In the genomic region with DNA sequence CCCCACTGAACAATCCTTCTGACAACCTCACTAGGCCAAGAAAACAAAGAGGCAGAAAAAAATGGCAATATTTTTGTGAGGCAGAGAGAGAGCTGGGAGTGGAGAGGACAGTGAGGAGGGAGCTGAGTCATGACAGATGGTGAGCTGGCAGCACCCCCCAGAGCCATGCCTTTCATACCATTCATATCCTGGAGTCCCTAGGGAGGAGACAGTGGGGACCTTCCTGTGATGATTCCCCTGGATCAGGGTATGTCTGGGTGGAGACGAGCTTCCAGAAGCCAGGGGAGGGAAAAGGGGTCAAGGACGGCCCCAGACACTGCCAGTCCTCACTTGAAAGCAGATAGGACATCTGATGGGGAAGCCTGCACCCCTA, we compare ENCODE assay signal across 16 cellular contexts.
A peak's percentile ranks its signal among the peaks of the same experiment; 100 is the strongest.
DNase-seq lines count a peak whose midpoint lies in the region; ATAC-seq, FAIRE-seq and TF ChIP-seq lines count a peak whose summit lies in the region.
"Had no signal": no experiment of that assay in that cellular context is flagged by ENCODE, and none has a peak within 500 bp of the region (broad histone marks: within the 10 kb centered on the region; RNA-seq: fewer than 3 reads in every experiment).

No MANE protein-coding gene starts in this region.

- no peaks in the 10 kb centered on the region for H4K20me1 ChIP-seq in astrocyte (ENCODE audit: insufficient read depth, low read length)
- no peaks in the 10 kb centered on the region for H4K20me1 ChIP-seq in keratinocyte (ENCODE audit: control insufficient read depth, extremely low read depth, insufficient read depth, low read length)
- H4K20me1 ChIP-seq in HepG2 (ENCODE audit: insufficient read depth, low read length), result no peaks in the 10 kb centered on the region
- H4K20me1 ChIP-seq: BLaER1 treated with 17β-estradiol and CSF1 and Interleukin-3, amounts not matched to agents 10 nM and 100 nM had no signal

- H2AFZ ChIP-seq in astrocyte (ENCODE audit: low read depth, low read length), result no peak overlapping the region
- no peak overlapping the region for H2AFZ ChIP-seq in keratinocyte (ENCODE audit: control insufficient read depth, low read length)
- H2AFZ ChIP-seq in HepG2 (ENCODE audit: low read length), result no peak overlapping the region

- H3K36me3 ChIP-seq in astrocyte (ENCODE audit: insufficient read depth, low read length) (peaks cover 3% of the 10 kb centered on the region), keratinocyte (ENCODE audit: control insufficient read depth in 2 of 2, extremely low read depth in 1 of 2, insufficient read depth in 2 of 2, low read length in 2 of 2) (no peaks in the 10 kb centered on the region), small intestine (ENCODE audit: control insufficient read depth in 2 of 2, insufficient read depth in 2 of 2, low read length in 2 of 2) (no peaks in the 10 kb centered on the region), sigmoid colon (no peaks in the 10 kb centered on the region), HepG2 (replicated peaks in 1 of 2; ENCODE audit: control insufficient read depth in 1 of 2, insufficient read depth in 2 of 2, low read length in 2 of 2) (no peaks in the 10 kb centered on the region)
- H3K36me3 ChIP-seq: BLaER1 treated with 17β-estradiol and CSF1 and Interleukin-3, amounts not matched to agents 10 nM and 100 nM had no signal

- dilution Hi-C loops in keratinocyte (cut with MboI; ENCODE audit: extremely low pct_ligation_motif_present, low sequenced_read_pairs), result no loop called here

- H3K27me3 Mint-ChIP-seq in astrocyte (ENCODE audit: low read depth, unreplicated experiment), result no peaks in the 10 kb centered on the region

- TF ChIP-seq CTCF in AG04449 (IDR thresholded peaks at IDR 0.05; ENCODE audit: insufficient read depth, low read length, missing control alignments), result no peak
- TF ChIP-seq CTCF in astrocyte (IDR thresholded peaks at IDR 0.05; ENCODE audit: insufficient read depth, low read depth, low read length), result no peak
- no peak for TF ChIP-seq CTCF in keratinocyte (optimal IDR thresholded peaks at IDR 0.05 in 1 of 3, IDR thresholded peaks at IDR 0.05 in 1 of 3, conservative IDR thresholded peaks at IDR 0.05 in 1 of 3; ENCODE audit: extremely low read depth in 1 of 3, insufficient read depth in 2 of 3, low read length in 3 of 3)
- TF ChIP-seq CTCF in sigmoid colon (IDR thresholded peaks at IDR 0.05), result no peak
- no peak for TF ChIP-seq CTCF in HepG2 (CRISPR knock-in tag; IDR thresholded peaks at IDR 0.05)

- FAIRE-seq in astrocyte (lab: Jason Lieb, UNC) (no peak), keratinocyte (lab: Jason Lieb, UNC) (peak; percentile 55), small intestine (lab: Jason Lieb, UNC) (no peak), HepG2 (lab: Jason Lieb, UNC) (no peak)
- FAIRE-seq: GM19239 had no signal

- H3K4me2 ChIP-seq in astrocyte (ENCODE audit: low read length), result peak overlapping the region; percentile 26
- peak overlapping the region; percentile 22 for H3K4me2 ChIP-seq in keratinocyte (ENCODE audit: control insufficient read depth, extremely low read depth, insufficient read depth, low read depth, low read length)
- no peak overlapping the region for H3K4me2 ChIP-seq in HepG2 (ENCODE audit: low read depth, low read length)

- DNase-seq in AG04449 (ENCODE audit: low read depth, low spot score), result peak; percentile 83
- DNase-seq in HS-5 (ENCODE audit: low read depth), result peak; percentile 63
- DNase-seq in astrocyte (ENCODE audit: low read depth), result no peak
- DNase-seq in keratinocyte (ENCODE audit: low read depth, low spot score), result no peak
- DNase-seq in small intestine, result no peak
- DNase-seq in SHP77 treated with DMSO at 0.1 percent for 48 hours (lab: John Stamatoyannopoulos, UW), result no peak
- no peak for DNase-seq in sigmoid colon
- DNase-seq in HepG2 (ENCODE audit: low spot score), result no peak
- DNase-seq: Karpas-422, NCI-H2107, posterior cingulate gyrus had no signal

- H3K36me3 Mint-ChIP-seq in astrocyte (ENCODE audit: low read depth, unreplicated experiment), result peaks cover 5% of the 10 kb centered on the region
- H3K36me3 Mint-ChIP-seq: mesothelial cell of epicardium, type B pancreatic cell had no signal

- no peaks in the 10 kb centered on the region for H3K9me3 Mint-ChIP-seq in astrocyte (ENCODE audit: unreplicated experiment)
- H3K9me3 Mint-ChIP-seq: mesothelial cell of epicardium, type B pancreatic cell had no signal

- H3K4me3 ChIP-seq in AG04449 (ENCODE audit: low read depth, low read length) (no peak overlapping the region), astrocyte (ENCODE audit: insufficient read depth, low read depth, low read length) (no peak overlapping the region), keratinocyte (ENCODE audit: control insufficient read depth in 2 of 3, extremely low read depth in 1 of 3, insufficient read depth in 2 of 3, low read depth in 1 of 3, low read length in 3 of 3) (no peak overlapping the region), small intestine (ENCODE audit: low read depth in 1 of 2, low read length in 2 of 2) (no peak overlapping the region), sigmoid colon (no peak overlapping the region), HepG2 (replicated peaks in 1 of 3; ENCODE audit: insufficient read depth in 1 of 3, low read depth in 2 of 3, low read length in 3 of 3) (no peak overlapping the region)
- H3K4me3 ChIP-seq: BLaER1 treated with 17β-estradiol and CSF1 and Interleukin-3, amounts not matched to agents 10 nM and 100 nM had no signal

- TF ChIP-seq EP300 in sigmoid colon (IDR thresholded peaks at IDR 0.05) (no peak), HepG2 (IDR thresholded peaks at IDR 0.05; ENCODE audit: low read depth in 2 of 2, low read length in 2 of 2) (no peak), HepG2 (CRISPR knock-in tag; IDR thresholded peaks at IDR 0.05; ENCODE audit: borderline replicate concordance) (no peak)

- H3K4me1 Mint-ChIP-seq in astrocyte (ENCODE audit: low read depth, unreplicated experiment), result peaks cover 27% of the 10 kb centered on the region

- WGBS in small intestine, 3 donors, result 50 to 71% (median 68%) methylated on average over 2 of the region's 2 CpGs
- WGBS in sigmoid colon, 2 donors, result 72 to 76% methylated on average over 2 of the region's 2 CpGs
- 0% methylated on average over 1 of the region's 2 CpGs for WGBS in HepG2 (ENCODE audit: low lambda C conversion rate)

- H3K9ac ChIP-seq in astrocyte (ENCODE audit: low read length) (peak overlapping the region; percentile 66), keratinocyte (ENCODE audit: control insufficient read depth, extremely low read depth, insufficient read depth, low read length) (no peak overlapping the region), HepG2 (ENCODE audit: insufficient read depth, low read depth, low read length) (no peak overlapping the region)
- H3K9ac ChIP-seq: BLaER1 treated with 17β-estradiol and CSF1 and Interleukin-3, amounts not matched to agents 10 nM and 100 nM had no signal

- H3K27ac ChIP-seq in astrocyte (ENCODE audit: low read depth, low read length) (peak overlapping the region; percentile 83), keratinocyte (ENCODE audit: control insufficient read depth, insufficient read depth, low read length) (no peak overlapping the region), small intestine (ENCODE audit: low read depth in 1 of 2, low read length in 1 of 2) (no peak overlapping the region), sigmoid colon (no peak overlapping the region), HepG2 (ENCODE audit: extremely low read length, insufficient read depth, low read length) (no peak overlapping the region)
- H3K27ac ChIP-seq: BLaER1 treated with 17β-estradiol and CSF1 and Interleukin-3, amounts not matched to agents 10 nM and 100 nM had no signal

- H3K4me3 Mint-ChIP-seq in astrocyte (ENCODE audit: unreplicated experiment), result no peak overlapping the region
- H3K4me3 Mint-ChIP-seq: mesothelial cell of epicardium, type B pancreatic cell had no signal

- no peak for ATAC-seq in HepG2
- ATAC-seq: activated CD4-positive, CD25-positive, alpha-beta regulatory T cell treated with anti-CD3 and anti-CD28 coated beads, Interleukin-2, amount 50 U/mL, for 24 hours had no signal

- no peak for TF ChIP-seq RAD21 in HepG2 (CRISPR knock-in tag; IDR thresholded peaks at IDR 0.05)

- intact Hi-C loops in sigmoid colon (cut with DNase I) (no loop called here), HepG2 (cut with micrococcal nuclease; ENCODE audit: unreplicated experiment) (no loop called here)

- H3K9me3 ChIP-seq in astrocyte (ENCODE audit: insufficient read depth, low read depth, low read length) (no peaks in the 10 kb centered on the region), keratinocyte (ENCODE audit: control insufficient read depth, low read depth, low read length) (no peaks in the 10 kb centered on the region), small intestine (ENCODE audit: control insufficient read depth, low read depth) (no peaks in the 10 kb centered on the region), sigmoid colon (no peaks in the 10 kb centered on the region), HepG2 (ENCODE audit: low read length) (no peaks in the 10 kb centered on the region)
- H3K9me3 ChIP-seq: BLaER1 treated with 17β-estradiol and CSF1 and Interleukin-3, amounts not matched to agents 10 nM and 100 nM had no signal

- TF ChIP-seq POLR2A in sigmoid colon (IDR thresholded peaks at IDR 0.05) (no peak), HepG2 (IDR thresholded peaks at IDR 0.05; ENCODE audit: insufficient read depth in 1 of 2, low read depth in 2 of 2, low read length in 2 of 2) (no peak)

- H3K9me1 ChIP-seq in keratinocyte (ENCODE audit: control insufficient read depth, extremely low read depth, insufficient read depth, low read length), result no peaks in the 10 kb centered on the region

- peaks cover 78% of the 10 kb centered on the region for H3K79me2 ChIP-seq in astrocyte (ENCODE audit: insufficient read depth, low read length)
- H3K79me2 ChIP-seq in keratinocyte (ENCODE audit: control insufficient read depth, insufficient read depth, low read length), result no peaks in the 10 kb centered on the region
- H3K79me2 ChIP-seq in HepG2 (ENCODE audit: insufficient read depth, low read length), result no peaks in the 10 kb centered on the region

- H3K27me3 ChIP-seq in astrocyte (ENCODE audit: insufficient read depth, low read length) (no peaks in the 10 kb centered on the region), keratinocyte (ENCODE audit: control insufficient read depth, extremely low read depth, insufficient read depth, low read length) (no peaks in the 10 kb centered on the region), small intestine (ENCODE audit: control insufficient read depth in 2 of 2, insufficient read depth in 2 of 2, low read length in 2 of 2) (no peaks in the 10 kb centered on the region), sigmoid colon (peaks cover 0 to 6% (median 0%) of the 10 kb centered on the region in 3 donors), HepG2 (ENCODE audit: control insufficient read depth in 1 of 2, insufficient read depth in 2 of 2, low read length in 2 of 2) (peaks cover 0 to 21% of the 10 kb centered on the region in 2 experiments; a peak in 2 of 5 replicates)
- H3K27me3 ChIP-seq: BLaER1 treated with 17β-estradiol and CSF1 and Interleukin-3, amounts not matched to agents 10 nM and 100 nM had no signal

- CTCF ChIA-PET in AG04449 (lab: Yijun Ruan, JAX) (interaction anchor here (0.9 kb wide), 1 partner anchor 245 kb away, joined by 4 read pairs; no protein-coding TSS in a partner anchor), HepG2 (lab: Yijun Ruan, JAX; ENCODE audit: low intra/inter-chr PET ratio, low total read pairs) (no interaction called here)

- POLR2A ChIA-PET in AG04449 (lab: Yijun Ruan, JAX) (interaction anchor here (0.8 to 1.9 kb wide), 5 partner anchors 9 to 167 kb away, joined by 3 to 7 read pairs (median 4); no protein-coding TSS in a partner anchor), HepG2 (lab: Yijun Ruan, JAX) (no interaction called here)

- in situ Hi-C loops in HepG2 (cut with HindIII; ENCODE audit: extremely low pct_ligation_motif_present, low pct_unique_long_range_greater_than_20kb), result no loop called here

- H3K4me1 ChIP-seq in astrocyte (ENCODE audit: insufficient read depth, low read length) (peaks cover 31% of the 10 kb centered on the region), keratinocyte (ENCODE audit: control insufficient read depth, extremely low read depth, insufficient read depth, low read length) (peaks cover 9% of the 10 kb centered on the region), small intestine (ENCODE audit: control insufficient read depth in 2 of 2, insufficient read depth in 1 of 2, low read depth in 1 of 2, low read length in 1 of 2) (no peaks in the 10 kb centered on the region), sigmoid colon (no peaks in the 10 kb centered on the region), HepG2 (ENCODE audit: insufficient read depth, low read length) (no peaks in the 10 kb centered on the region)

- no TSS peak for BruUV-seq in HepG2 (replicated peaks; lab: Mats Ljungman, UMichigan)

- no peak overlapping the region for H3K27ac Mint-ChIP-seq in astrocyte (ENCODE audit: unreplicated experiment)
- H3K27ac Mint-ChIP-seq: mesothelial cell of epicardium, type B pancreatic cell had no signal

Comparison
In these comparisons a context has a peak if more than half of its experiments do, and no peak if none do; other contexts are left out.
1. DNase-seq: peak in AG04449 (single experiment) and HS-5 (single experiment); none in astrocyte (single experiment), keratinocyte (single experiment), small intestine (single experiment), SHP77 treated with DMSO at 0.1 percent for 48 hours (single experiment), sigmoid colon (single experiment) and HepG2 (single experiment).